ENCODE assay signal across 1 cellular context in genomic region chr17:74177018-74177450, GRCh38.
TF ChIP-seq lines count a peak whose summit lies in the region.

No MANE protein-coding gene starts in this region.

TF ChIP-seq in HEK293, 187 proteins besides CTCF, POLR2A, EP300 and RAD21 (continued from another document):
- TF ChIP-seq ZBTB44 (tag by site-specific recombination; IDR thresholded peaks at IDR 0.05) = no peak
- no peak for TF ChIP-seq ZNF621 (tag by site-specific recombination; IDR thresholded peaks at IDR 0.05)
- no peak for TF ChIP-seq ZNF266 (tag by site-specific recombination; IDR thresholded peaks at IDR 0.05; ENCODE audit: low read depth)
- TF ChIP-seq ZNF280C (tag by site-specific recombination; IDR thresholded peaks at IDR 0.05) = no peak
- TF ChIP-seq KLF16 (tag by site-specific recombination; IDR thresholded peaks at IDR 0.05) = no peak
- TF ChIP-seq SP2 (tag by site-specific recombination; IDR thresholded peaks at IDR 0.05) = no peak
- no peak for TF ChIP-seq ZNF623 (tag by site-specific recombination; IDR thresholded peaks at IDR 0.05)
- no peak for TF ChIP-seq TSHZ1 (tag by site-specific recombination; IDR thresholded peaks at IDR 0.05; ENCODE audit: borderline replicate concordance)
- no peak for TF ChIP-seq ZNF174 (tag by site-specific recombination; IDR thresholded peaks at IDR 0.05)
- no peak for TF ChIP-seq ZNF350 (tag by site-specific recombination; IDR thresholded peaks at IDR 0.05)
- no peak for TF ChIP-seq ZNF248 (tag by site-specific recombination; IDR thresholded peaks at IDR 0.05)
- TF ChIP-seq REST (tag by site-specific recombination; IDR thresholded peaks at IDR 0.05) = no peak
